ENCODE assay signal across 9 cellular contexts in genomic region chrX:24466025-24466424, GRCh38. TPM values are rescaled to one million over a fixed set of nuclear protein-coding genes. Genes with fewer than 3 reads are reported as not detected.
DNase-seq lines count a peak whose midpoint lies in the region; ATAC-seq, FAIRE-seq and TF ChIP-seq lines count a peak whose summit lies in the region.
"Had no signal": no experiment of that assay in that cellular context is flagged by ENCODE, and none has a peak within 500 bp of the region (broad histone marks: within the 10 kb centered on the region; RNA-seq: fewer than 3 reads in every experiment).

No MANE protein-coding gene starts in this region.

- no peak for TF ChIP-seq RAD21 in neural cell (conservative IDR thresholded peaks at IDR 0.05)

- H3K27me3 Mint-ChIP-seq in central memory CD8-positive, alpha-beta T cell = no peaks in the 10 kb centered on the region

- peak; percentile 55 for FAIRE-seq in HTR-8/SVneo (lab: Jason Lieb, UNC)
- no peak for FAIRE-seq in urothelium cell line (lab: Jason Lieb, UNC)
- FAIRE-seq: GM12892 had no signal

- peaks cover 7% of the 10 kb centered on the region for H3K36me3 Mint-ChIP-seq in central memory CD8-positive, alpha-beta T cell (ENCODE audit: insufficient read depth)

- H3F3A ChIP-seq in neural cell (ENCODE audit: insufficient read depth, low read length, poor library complexity, severe bottlenecking) = no peaks in the 10 kb centered on the region

- H3K9me3 ChIP-seq in neural cell (ENCODE audit: low read length) = no peaks in the 10 kb centered on the region

- no peaks in the 10 kb centered on the region for H3K36me3 ChIP-seq in BJ (ENCODE audit: control insufficient read depth, insufficient read depth, low read length)
- H3K36me3 ChIP-seq in neural cell (ENCODE audit: insufficient read depth, low read length) = no peaks in the 10 kb centered on the region

- no peaks in the 10 kb centered on the region for H3K9me2 ChIP-seq in neural cell (ENCODE audit: insufficient read depth, low read length)

- peak overlapping the region; percentile 82 for H3K4me3 Mint-ChIP-seq in central memory CD8-positive, alpha-beta T cell

- no peaks in the 10 kb centered on the region for H4K20me1 ChIP-seq in neural cell (ENCODE audit: insufficient read depth)

- TF ChIP-seq EP300 in neural cell (conservative IDR thresholded peaks at IDR 0.05; ENCODE audit: poor library complexity, severe bottlenecking) = no peak

- peaks cover 28% of the 10 kb centered on the region for H3K4me1 Mint-ChIP-seq in central memory CD8-positive, alpha-beta T cell

- DNase-seq in BJ (ENCODE audit: low read depth) = no peak
- no peak for DNase-seq in HTR-8/SVneo (ENCODE audit: insufficient read length, low spot score)
- no peak for DNase-seq in central memory CD8-positive, alpha-beta T cell (ENCODE audit: low spot score in 2 of 2)
- DNase-seq in COLO829 (ENCODE audit: low spot score) = no peak
- no peak for DNase-seq in ureter (ENCODE audit: low spot score)
- no peak for DNase-seq in SKM-1 (lab: John Stamatoyannopoulos, UW; ENCODE audit: unreplicated experiment)
- no peak for DNase-seq in urothelium cell line (ENCODE audit: low spot score)

- POLR2A ChIA-PET in BJ (lab: Charles Lee) = no interaction called here

- peak overlapping the region; percentile 71 for H3K9ac ChIP-seq in neural cell (ENCODE audit: low read length)

- no peak overlapping the region for H3K27ac ChIP-seq in neural cell (ENCODE audit: low read length)

- no peaks in the 10 kb centered on the region for H3K9me3 Mint-ChIP-seq in central memory CD8-positive, alpha-beta T cell

- peak overlapping the region; percentile 9; the same call in 1 of the 2 replicates for H3K4me3 ChIP-seq in BJ (ENCODE audit: low read depth, low read length)
- peak overlapping the region; percentile 80 for H3K4me3 ChIP-seq in neural cell (ENCODE audit: low read length)

- H3K79me2 ChIP-seq in neural cell (replicated peaks; ENCODE audit: insufficient read depth, low read length) = no peaks in the 10 kb centered on the region

- no peaks in the 10 kb centered on the region for H3K27me3 ChIP-seq in BJ (ENCODE audit: control insufficient read depth, insufficient read depth, low read length)
- no peaks in the 10 kb centered on the region for H3K27me3 ChIP-seq in neural cell (ENCODE audit: insufficient read depth, low read depth, low read length)

- CTCF ChIA-PET in BJ (lab: Yijun Ruan, JAX) = no interaction called here

- TF ChIP-seq CTCF in BJ (IDR thresholded peaks at IDR 0.05; ENCODE audit: insufficient read depth, low read depth, low read length) = no peak
- no peak for TF ChIP-seq CTCF in neural cell (IDR thresholded peaks at IDR 0.05; ENCODE audit: poor library complexity, severe bottlenecking)

- no peak overlapping the region for H2AFZ ChIP-seq in neural cell (ENCODE audit: low read depth, low read length)

- ATAC-seq in central memory CD8-positive, alpha-beta T cell (replicated peaks; ENCODE audit: extremely low read depth, poor library complexity, severe bottlenecking) = no peak

- H3K27ac Mint-ChIP-seq in central memory CD8-positive, alpha-beta T cell (ENCODE audit: low read depth) = peak overlapping the region; percentile 72

- H3K4me2 ChIP-seq in neural cell (ENCODE audit: low read length) = peak overlapping the region; percentile 55

TF ChIP-seq in neural cell, 6 proteins besides CTCF, POLR2A, EP300 and RAD21:
- no peak for TF ChIP-seq TAF1 (IDR thresholded peaks at IDR 0.05; ENCODE audit: low read depth)

RNA-seq across cellular contexts. Expression of gene PDK3, which starts 0.9 kb away (rescaled TPM):
- polyA plus RNA-seq in BJ (2011; rRNA removed) = 2.4 and 5.3 TPM in 2 replicates
- polyA minus RNA-seq in BJ (2011; rRNA and poly(A)+ RNA removed) = 2.7 and 2.9 TPM in 2 replicates
- polyA plus RNA-seq in neural cell = 2.1 and 2.9 TPM in 2 replicates
- polyA minus RNA-seq in neural cell = 13.5 and 20.0 TPM in 2 replicates
- total RNA-seq in ureter = 22.7 TPM
